ENCODE assay signal across 26 cellular contexts in the genomic region with DNA sequence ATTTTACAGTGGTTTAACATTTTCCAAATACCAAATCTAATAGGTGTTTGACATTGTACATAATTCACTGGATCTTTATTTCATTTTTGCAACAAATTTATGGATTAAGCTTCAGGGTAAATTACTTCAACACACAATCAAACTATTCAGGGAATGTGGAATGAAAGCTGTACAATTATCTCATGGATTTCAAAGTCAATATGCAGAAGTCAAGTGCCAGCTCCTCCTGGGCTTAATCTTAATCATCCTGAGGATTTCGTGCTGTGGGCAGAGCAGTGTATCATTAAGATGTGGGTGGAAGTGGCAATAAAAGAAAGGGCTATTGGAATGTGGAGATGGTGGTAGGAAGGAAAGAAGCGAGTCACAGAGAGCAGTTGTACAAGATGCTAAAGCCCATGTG.
A peak's percentile ranks its signal among the peaks of the same experiment; 100 is the strongest.
DNase-seq lines count a peak whose midpoint lies in the region; ATAC-seq and TF ChIP-seq lines count a peak whose summit lies in the region.
"Had no signal": no experiment of that assay in that cellular context is flagged by ENCODE, and none has a peak within 500 bp of the region (broad histone marks: within the 10 kb centered on the region; RNA-seq: fewer than 3 reads in every experiment).

No MANE protein-coding gene starts in this region.

- no peak overlapping the region for H2AFZ ChIP-seq in GM23248
- 0 out of 2 replicates have a peak overlapping the region, but pooled peaks have one; percentile 18 for H2AFZ ChIP-seq in PC-9

- H3K79me2 ChIP-seq in GM23248 (ENCODE audit: insufficient read depth) (no peaks in the 10 kb centered on the region), PC-9 (ENCODE audit: low read depth) (no peaks in the 10 kb centered on the region)

- intact Hi-C loops in PC-9 (cut with micrococcal nuclease; ENCODE audit: unreplicated experiment): no loop called here

- H3K4me3 Mint-ChIP-seq in T-helper 17 cell: no peak overlapping the region
- H3K4me3 Mint-ChIP-seq: activated CD8-positive, alpha-beta memory T cell treated with anti-CD3 and anti-CD28 coated beads, Interleukin-2, amount 10 ng/mL, durations not matched to agents 7 days and 5 days; activated naive CD4-positive, alpha-beta T cell treated with anti-CD3 and anti-CD28 coated beads, Interleukin-2, amount 50 U/mL, for 24 hours; stimulated activated effector memory CD8-positive, alpha-beta T cell treated with anti-CD3 and anti-CD28 coated beads, Interleukin-12 subunit alpha, Interleukin-12 subunit beta, amount 100 ng/mL, for 72 hours had no signal

- TF ChIP-seq CTCF in PC-9 (conservative IDR thresholded peaks at IDR 0.05): no peak

- H4K20me1 ChIP-seq in GM23248 (ENCODE audit: insufficient read depth): no peaks in the 10 kb centered on the region
- H4K20me1 ChIP-seq in PC-9 (ENCODE audit: insufficient read depth): no peaks in the 10 kb centered on the region

- 20 to 34% methylated on average over 2 of the region's 2 CpGs for WGBS in GM23248 (ENCODE audit: low coverage in 1 of 2, low lambda C conversion rate in 2 of 2, missing lambda C conversion rate in 2 of 2), 2 experiments

- H3K4me2 ChIP-seq in GM23248 (ENCODE audit: unreplicated experiment) (peak overlapping the region; percentile 45), PC-9 (no peak overlapping the region)
- H3K4me2 ChIP-seq: SK-N-SH had no signal

- H3K36me3 ChIP-seq in GM23248 (ENCODE audit: low read depth) (no peaks in the 10 kb centered on the region), PC-9 (ENCODE audit: low read depth) (no peaks in the 10 kb centered on the region)

- no peak overlapping the region for H3K27ac Mint-ChIP-seq in T-helper 17 cell
- H3K27ac Mint-ChIP-seq: activated CD8-positive, alpha-beta memory T cell treated with anti-CD3 and anti-CD28 coated beads, Interleukin-2, amount 10 ng/mL, durations not matched to agents 7 days and 5 days; activated naive CD4-positive, alpha-beta T cell treated with anti-CD3 and anti-CD28 coated beads, Interleukin-2, amount 50 U/mL, for 24 hours; stimulated activated effector memory CD8-positive, alpha-beta T cell treated with anti-CD3 and anti-CD28 coated beads, Interleukin-12 subunit alpha, Interleukin-12 subunit beta, amount 100 ng/mL, for 72 hours had no signal

- H3K27me3 ChIP-seq in GM23248 (replicated peaks; ENCODE audit: insufficient read depth): no peaks in the 10 kb centered on the region
- no peaks in the 10 kb centered on the region for H3K27me3 ChIP-seq in PC-9 (ENCODE audit: insufficient read depth, low read depth)

- POLR2A ChIA-PET in PC-9 (lab: Charles Lee; ENCODE audit: unreplicated experiment): no interaction called here

- H3K4me1 Mint-ChIP-seq in T-helper 17 cell: no peaks in the 10 kb centered on the region
- H3K4me1 Mint-ChIP-seq: activated CD8-positive, alpha-beta memory T cell treated with anti-CD3 and anti-CD28 coated beads, Interleukin-2, amount 10 ng/mL, durations not matched to agents 7 days and 5 days; activated naive CD4-positive, alpha-beta T cell treated with anti-CD3 and anti-CD28 coated beads, Interleukin-2, amount 50 U/mL, for 24 hours; stimulated activated effector memory CD8-positive, alpha-beta T cell treated with anti-CD3 and anti-CD28 coated beads, Interleukin-12 subunit alpha, Interleukin-12 subunit beta, amount 100 ng/mL, for 72 hours had no signal

- in situ Hi-C loops in GM23248 (cut with MboI): no loop called here

- H3K27ac ChIP-seq in GM23248 (peak overlapping the region; percentile 48), PC-9 (no peak overlapping the region)
- H3K27ac ChIP-seq: C4-2B had no signal

- BruUV-seq in PC-9 (replicated peaks; lab: Mats Ljungman, UMichigan): no TSS peak

- H3K36me3 Mint-ChIP-seq in T-helper 17 cell (ENCODE audit: low read depth): no peaks in the 10 kb centered on the region
- H3K36me3 Mint-ChIP-seq: activated CD8-positive, alpha-beta memory T cell treated with anti-CD3 and anti-CD28 coated beads, Interleukin-2, amount 10 ng/mL, durations not matched to agents 7 days and 5 days; activated naive CD4-positive, alpha-beta T cell treated with anti-CD3 and anti-CD28 coated beads, Interleukin-2, amount 50 U/mL, for 24 hours; stimulated activated effector memory CD8-positive, alpha-beta T cell treated with anti-CD3 and anti-CD28 coated beads, Interleukin-12 subunit alpha, Interleukin-12 subunit beta, amount 100 ng/mL, for 72 hours had no signal

- H3K9ac ChIP-seq in GM23248: no peak overlapping the region
- H3K9ac ChIP-seq: SK-N-SH had no signal

- ATAC-seq in T-helper 17 cell (no peak), HG03354 (IDR thresholded peaks at IDR 0.05; ENCODE audit: poor library complexity, severe bottlenecking, unreplicated experiment) (no peak), GM21423 (IDR thresholded peaks at IDR 0.05; ENCODE audit: unreplicated experiment) (no peak), GM18858 (IDR thresholded peaks at IDR 0.05; ENCODE audit: unreplicated experiment) (no peak)
- ATAC-seq: activated CD8-positive, alpha-beta memory T cell treated with anti-CD3 and anti-CD28 coated beads, Interleukin-2, amount 10 ng/mL, durations not matched to agents 7 days and 5 days; K562; stimulated activated effector memory CD8-positive, alpha-beta T cell treated with anti-CD3 and anti-CD28 coated beads, Interleukin-12 subunit alpha, Interleukin-12 subunit beta, amount 100 ng/mL, for 72 hours had no signal

- H3K9me2 ChIP-seq in GM23248 (ENCODE audit: insufficient read depth) (no peaks in the 10 kb centered on the region), PC-9 (ENCODE audit: insufficient read depth) (no peaks in the 10 kb centered on the region)
- H3K9me2 ChIP-seq: SK-N-SH had no signal

- peaks cover 29% of the 10 kb centered on the region for H3F3A ChIP-seq in GM23248 (ENCODE audit: insufficient read depth)
- H3F3A ChIP-seq in PC-9 (ENCODE audit: insufficient read depth, low read depth): no peaks in the 10 kb centered on the region

- H3K4me1 ChIP-seq in GM23248 (ENCODE audit: insufficient read depth) (peaks cover 54% of the 10 kb centered on the region), PC-9 (replicated peaks; ENCODE audit: insufficient read depth) (no peaks in the 10 kb centered on the region)

- no peaks in the 10 kb centered on the region for H3K9me3 ChIP-seq in GM23248 (ENCODE audit: low read depth)
- no peaks in the 10 kb centered on the region for H3K9me3 ChIP-seq in PC-9 (ENCODE audit: insufficient read depth, low read depth)
- no peaks in the 10 kb centered on the region for H3K9me3 ChIP-seq in T-helper 17 cell (ENCODE audit: control insufficient read depth, low read length, poor library complexity, severe bottlenecking)
- H3K9me3 ChIP-seq: SK-N-SH had no signal

- no peaks in the 10 kb centered on the region for H3K27me3 Mint-ChIP-seq in T-helper 17 cell
- H3K27me3 Mint-ChIP-seq: activated CD8-positive, alpha-beta memory T cell treated with anti-CD3 and anti-CD28 coated beads, Interleukin-2, amount 10 ng/mL, durations not matched to agents 7 days and 5 days; activated naive CD4-positive, alpha-beta T cell treated with anti-CD3 and anti-CD28 coated beads, Interleukin-2, amount 50 U/mL, for 24 hours had no signal

- no peak overlapping the region for H3K4me3 ChIP-seq in GM23248
- no peak overlapping the region for H3K4me3 ChIP-seq in PC-9
- H3K4me3 ChIP-seq: K562 had no signal

- DNase-seq in AG08395 (ENCODE audit: low spot score) (peak; percentile 66), GM23248 (peak; percentile 77), PC-9 (no peak), glomerular visceral epithelial cell (ENCODE audit: extremely low spot score) (peak; percentile 8), T-helper 17 cell (no peak)
- DNase-seq: activated CD4-positive, alpha-beta T cell treated with anti-CD3 and anti-CD28 coated beads for 48 hours; activated CD8-positive, alpha-beta memory T cell treated with anti-CD3 and anti-CD28 coated beads, Interleukin-2, amount 10 ng/mL, durations not matched to agents 7 days and 5 days; anterior cingulate cortex; central memory CD4-positive, alpha-beta T cell; dermis blood vessel endothelial cell; glutamatergic neuron; kidney; NCI-H146; NCI-H524 treated with DMSO at 0.1 percent for 48 hours; RPMI8226; SK-N-SH; small intestine; stimulated activated CD4-positive, alpha-beta T cell treated with anti-CD3 and anti-CD28 coated beads, Interleukin-2, amount 100 ng/mL, for 48 hours; T-helper 2 cell had no signal

- CTCF ChIA-PET in PC-9 (lab: Charles Lee): no interaction called here

Comparison
In these comparisons a context has a peak if more than half of its experiments do, and no peak if none do; other contexts are left out.
1. DNase-seq: peak in AG08395 (single experiment), GM23248 (single experiment) and glomerular visceral epithelial cell (single experiment); none in PC-9 (0 of 2) and T-helper 17 cell (0 of 3).